10 cellular contexts compared by ENCODE assay signal in the genomic region with DNA sequence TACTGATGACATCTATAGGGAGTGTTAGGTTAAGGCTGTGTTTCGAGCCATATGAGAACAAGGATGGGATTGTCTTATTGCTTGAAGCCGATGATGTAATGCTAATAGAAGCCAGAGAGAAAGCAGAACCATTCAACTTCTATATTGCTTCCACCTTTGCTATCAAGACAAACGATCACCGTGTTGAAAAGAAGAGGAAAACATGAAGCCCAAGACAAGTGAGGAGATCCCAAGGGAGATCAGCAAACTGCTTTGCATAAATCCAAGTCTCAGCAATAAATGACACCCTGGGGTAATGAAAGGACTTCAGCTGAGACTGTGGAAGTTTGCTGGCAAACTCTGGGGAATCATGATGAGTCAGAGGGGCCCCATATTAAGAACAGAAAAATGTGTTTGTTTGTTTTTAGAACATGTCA.
DNase-seq lines count a peak whose midpoint lies in the region; ATAC-seq and TF ChIP-seq lines count a peak whose summit lies in the region.
"Had no signal": no experiment of that assay in that cellular context is flagged by ENCODE, and none has a peak within 500 bp of the region (broad histone marks: within the 10 kb centered on the region; RNA-seq: fewer than 3 reads in every experiment).

No MANE protein-coding gene starts in this region.

- no peak overlapping the region for H3K27ac ChIP-seq in GM23248
- no peak overlapping the region for H3K27ac ChIP-seq in fibroblast of lung (ENCODE audit: insufficient read depth, low read length)

- H2AFZ ChIP-seq in GM23248 (0 out of 2 replicates have a peak overlapping the region, but pooled peaks have one; percentile 27), fibroblast of lung (ENCODE audit: low read length) (no peak overlapping the region)

- peak; percentile 71 for DNase-seq in GM23248
- DNase-seq in fibroblast of lung (ENCODE audit: low read depth in 2 of 2): peak; percentile 74 to 75
- DNase-seq in stimulated activated naive CD4-positive, alpha-beta T cell treated with Interleukin-2 at 50 U/mL for 16 hours (lab: John Stamatoyannopoulos, UW): no peak
- DNase-seq in HUDEP-2 (lab: John Stamatoyannopoulos, UW; ENCODE audit: unreplicated experiment in 76 of 76): no peak
- DNase-seq in NCI-H2081 (lab: John Stamatoyannopoulos, UW): no peak
- DNase-seq: activated T-cell treated with anti-CD3 and anti-CD28 coated beads, Interleukin-2, amount 50 U/mL, for 1 hour; occipital lobe had no signal

- H3K4me3 ChIP-seq in GM23248: peak overlapping the region; percentile 37
- peak overlapping the region in 1 of 4 experiments; percentile 26 for H3K4me3 ChIP-seq in fibroblast of lung (replicated peaks in 1 of 4; ENCODE audit: control extremely low read depth in 1 of 4, insufficient read depth in 1 of 4, low read depth in 3 of 4, low read length in 4 of 4)
- peak overlapping the region; percentile 22 for H3K4me3 ChIP-seq in skeletal muscle satellite cell (ENCODE audit: low read length)

- H3F3A ChIP-seq in GM23248 (ENCODE audit: insufficient read depth): no peaks in the 10 kb centered on the region

- H3K9me3 ChIP-seq in GM23248 (ENCODE audit: low read depth): no peaks in the 10 kb centered on the region
- no peaks in the 10 kb centered on the region for H3K9me3 ChIP-seq in fibroblast of lung (ENCODE audit: control insufficient read depth, insufficient read depth, low read depth, low read length)
- no peaks in the 10 kb centered on the region for H3K9me3 ChIP-seq in skeletal muscle satellite cell (replicated peaks; ENCODE audit: low read length)

- H3K9ac ChIP-seq in GM23248: no peak overlapping the region
- H3K9ac ChIP-seq in fibroblast of lung (ENCODE audit: insufficient read depth, low read length): no peak overlapping the region
- H3K9ac ChIP-seq in skeletal muscle satellite cell (ENCODE audit: low read depth, low read length): no peak overlapping the region

- H4K20me1 ChIP-seq in GM23248 (ENCODE audit: insufficient read depth) (no peaks in the 10 kb centered on the region), fibroblast of lung (ENCODE audit: control insufficient read depth, extremely low read depth, insufficient read depth, low read length) (no peaks in the 10 kb centered on the region)

- WGBS in GM23248 (ENCODE audit: low coverage in 1 of 2, low lambda C conversion rate in 2 of 2, missing lambda C conversion rate in 2 of 2), 2 experiments: 2% methylated on average over 4 of the region's 4 CpGs

- H3K27me3 ChIP-seq in GM23248 (replicated peaks; ENCODE audit: insufficient read depth) (no peaks in the 10 kb centered on the region; the same call in 1 of the 2 replicates), fibroblast of lung (ENCODE audit: control insufficient read depth, insufficient read depth, low read length) (no peaks in the 10 kb centered on the region), skeletal muscle satellite cell (ENCODE audit: control insufficient read depth, insufficient read depth, low read length) (no peaks in the 10 kb centered on the region)

- H3K4me1 ChIP-seq in GM23248 (ENCODE audit: insufficient read depth): peaks cover 12% of the 10 kb centered on the region
- peaks cover 5% of the 10 kb centered on the region for H3K4me1 ChIP-seq in fibroblast of lung (ENCODE audit: control insufficient read depth, extremely low read depth, insufficient read depth, low read length)
- H3K4me1 ChIP-seq in skeletal muscle satellite cell (ENCODE audit: control insufficient read depth, insufficient read depth, low read length): peaks cover 11% of the 10 kb centered on the region

- H3K79me2 ChIP-seq in GM23248 (ENCODE audit: insufficient read depth): no peaks in the 10 kb centered on the region
- H3K79me2 ChIP-seq in fibroblast of lung (ENCODE audit: control insufficient read depth, insufficient read depth, low read length): no peaks in the 10 kb centered on the region

- no peaks in the 10 kb centered on the region for H3K9me2 ChIP-seq in GM23248 (ENCODE audit: insufficient read depth)

- H3K4me2 ChIP-seq in GM23248 (ENCODE audit: unreplicated experiment): peak overlapping the region; percentile 62
- peak overlapping the region; percentile 76 for H3K4me2 ChIP-seq in fibroblast of lung (ENCODE audit: extremely low read depth, insufficient read depth, low read length)
- peak overlapping the region; percentile 59 for H3K4me2 ChIP-seq in skeletal muscle satellite cell (ENCODE audit: low read length)

- no peak for ATAC-seq in GM18868 (IDR thresholded peaks at IDR 0.05; ENCODE audit: unreplicated experiment)

- no peak for TF ChIP-seq CTCF in fibroblast of lung (conservative IDR thresholded peaks at IDR 0.05 in 1 of 2, IDR thresholded peaks at IDR 0.05 in 1 of 2; ENCODE audit: low read depth in 1 of 2, low read length in 2 of 2)

- in situ Hi-C loops in GM23248 (cut with MboI): no loop called here

- H3K36me3 ChIP-seq in GM23248 (ENCODE audit: low read depth): no peaks in the 10 kb centered on the region
- no peaks in the 10 kb centered on the region for H3K36me3 ChIP-seq in fibroblast of lung (ENCODE audit: control insufficient read depth, insufficient read depth, low read length)
- no peaks in the 10 kb centered on the region for H3K36me3 ChIP-seq in skeletal muscle satellite cell (ENCODE audit: insufficient read depth, low read length)

TF ChIP-seq in PFSK-1, 5 proteins besides CTCF, POLR2A, EP300 and RAD21:
- TF ChIP-seq SIN3A (IDR thresholded peaks at IDR 0.05; ENCODE audit: borderline replicate concordance, insufficient read depth, low read length): no peak
- TF ChIP-seq POLR2AphosphoS5 (IDR thresholded peaks at IDR 0.05; ENCODE audit: low read depth, low read length): peak; percentile 30; the same call in 1 of the 2 replicates
TF ChIP-seq in PFSK-1: peak in this region for 1.

Comparison
In these comparisons a context has a peak if more than half of its experiments do, and no peak if none do; other contexts are left out.
1. DNase-seq: peak in GM23248 (single experiment) and fibroblast of lung (2 of 2); none in stimulated activated naive CD4-positive, alpha-beta T cell treated with Interleukin-2 at 50 U/mL for 16 hours (single experiment), HUDEP-2 (0 of 76) and NCI-H2081 (0 of 2).
2. Peak in every context shown above with its lines, with median percentiles within 50 percentile points of each other: H3K4me2 ChIP-seq.